Comparison of ENCODE assay signal across 18 cellular contexts in genomic region chr12:16685107-16685506, GRCh38.
DNase-seq lines count a peak whose midpoint lies in the region; ATAC-seq, FAIRE-seq and TF ChIP-seq lines count a peak whose summit lies in the region.
"Had no signal": no experiment of that assay in that cellular context is flagged by ENCODE, and none has a peak within 500 bp of the region (broad histone marks: within the 10 kb centered on the region; RNA-seq: fewer than 3 reads in every experiment).

No MANE protein-coding gene starts in this region.

- no CpG with 5 or more reads among the region's 4 CpGs for WGBS in mesendoderm (ENCODE audit: extremely low coverage, insufficient coverage, low lambda C conversion rate)

- no peaks in the 10 kb centered on the region for H3K79me2 ChIP-seq in DOHH2 (ENCODE audit: control insufficient read depth, low read length)
- H3K79me2 ChIP-seq in GM23338 (replicated peaks; ENCODE audit: insufficient read depth) = no peaks in the 10 kb centered on the region
- no peaks in the 10 kb centered on the region for H3K79me2 ChIP-seq in astrocyte (ENCODE audit: insufficient read depth, low read length)
- H3K79me2 ChIP-seq in mesendoderm (ENCODE audit: control insufficient read depth, insufficient read depth, low read length) = no peaks in the 10 kb centered on the region
- H3K79me2 ChIP-seq: hepatocyte had no signal

- no peak overlapping the region for H2BK5ac ChIP-seq in mesendoderm (ENCODE audit: low read length)

- H3K9me2 ChIP-seq in DOHH2 (replicated peaks; ENCODE audit: control insufficient read depth, low read length) = no peaks in the 10 kb centered on the region
- no peaks in the 10 kb centered on the region for H3K9me2 ChIP-seq in GM23338 (ENCODE audit: insufficient read depth)

- peak; percentile 12 for DNase-seq in GM23338 (ENCODE audit: low spot score)
- no peak for DNase-seq in astrocyte (ENCODE audit: low read depth)
- peak; percentile 5 for DNase-seq in mesendoderm
- no peak for DNase-seq in activated naive CD4-positive, alpha-beta T cell treated with Interleukin-2 at 50 U/mL for 16 hours
- no peak for DNase-seq in EL
- DNase-seq: activated CD4-positive, alpha-beta T cell treated with anti-CD3 and anti-CD28 coated beads, Interleukin-2, amount 50 U/mL, for 48 hours; MG63; NCI-H446 treated with DMSO at 0.1 percent for 48 hours; RPMI8226; T-helper 9 cell had no signal

- no peak overlapping the region for H2AFZ ChIP-seq in GM23338
- H2AFZ ChIP-seq in astrocyte (ENCODE audit: low read depth, low read length) = no peak overlapping the region
- H2AFZ ChIP-seq: hepatocyte had no signal

- H3K27ac ChIP-seq in DOHH2 (ENCODE audit: low read depth, low read length) = no peak overlapping the region
- no peak overlapping the region for H3K27ac ChIP-seq in GM23338 (ENCODE audit: low read depth)
- H3K27ac ChIP-seq in astrocyte (ENCODE audit: low read depth, low read length) = no peak overlapping the region
- H3K27ac ChIP-seq in mesendoderm (ENCODE audit: low read depth, low read length) = no peak overlapping the region
- H3K27ac ChIP-seq: hepatocyte had no signal

- H3K4me2 ChIP-seq in DOHH2 (ENCODE audit: low read length) = no peak overlapping the region
- H3K4me2 ChIP-seq in GM23338 = no peak overlapping the region
- no peak overlapping the region for H3K4me2 ChIP-seq in astrocyte (ENCODE audit: low read length)
- H3K4me2 ChIP-seq in mesendoderm (ENCODE audit: low read length) = no peak overlapping the region
- H3K4me2 ChIP-seq: hepatocyte had no signal

- H2BK15ac ChIP-seq in mesendoderm (replicated peaks; ENCODE audit: low read depth) = no peak overlapping the region

- no peaks in the 10 kb centered on the region for H3K4me1 Mint-ChIP-seq in GM23338
- no peaks in the 10 kb centered on the region for H3K4me1 Mint-ChIP-seq in astrocyte (ENCODE audit: low read depth, unreplicated experiment)
- H3K4me1 Mint-ChIP-seq: activated T-helper 17 cell treated with anti-CD3 and anti-CD28 coated beads, Interleukin-2, amount 50 U/mL, for 72 hours; nephron had no signal

- no peaks in the 10 kb centered on the region for H3K36me3 Mint-ChIP-seq in GM23338 (ENCODE audit: low read depth)
- no peaks in the 10 kb centered on the region for H3K36me3 Mint-ChIP-seq in astrocyte (ENCODE audit: low read depth, unreplicated experiment)
- H3K36me3 Mint-ChIP-seq: brain had no signal

- no peak for FAIRE-seq in astrocyte (lab: Jason Lieb, UNC)
- FAIRE-seq: endometrium had no signal

- H4K20me1 ChIP-seq in DOHH2 (ENCODE audit: control insufficient read depth, insufficient read depth, low read depth, low read length) (no peaks in the 10 kb centered on the region), GM23338 (replicated peaks; ENCODE audit: insufficient read depth) (no peaks in the 10 kb centered on the region), astrocyte (ENCODE audit: insufficient read depth, low read length) (no peaks in the 10 kb centered on the region)

- H4K5ac ChIP-seq in mesendoderm (ENCODE audit: low read length) = no peak overlapping the region

- H2BK120ac ChIP-seq in mesendoderm (ENCODE audit: low read depth, low read length) = no peak overlapping the region

- H2AK5ac ChIP-seq in mesendoderm (ENCODE audit: low read length) = no peak overlapping the region

- H3K9me3 Mint-ChIP-seq in GM23338 (no peaks in the 10 kb centered on the region), astrocyte (ENCODE audit: unreplicated experiment) (no peaks in the 10 kb centered on the region)
- H3K9me3 Mint-ChIP-seq: brain, nephron had no signal

- H3F3A ChIP-seq in DOHH2 (ENCODE audit: control insufficient read depth, insufficient read depth) = no peaks in the 10 kb centered on the region
- no peaks in the 10 kb centered on the region for H3F3A ChIP-seq in GM23338 (replicated peaks; ENCODE audit: low read depth)

- H3K56ac ChIP-seq in mesendoderm (ENCODE audit: low read length) = no peak overlapping the region

- H3K4me3 Mint-ChIP-seq in GM23338 = no peak overlapping the region
- no peak overlapping the region for H3K4me3 Mint-ChIP-seq in astrocyte (ENCODE audit: unreplicated experiment)
- H3K4me3 Mint-ChIP-seq: activated T-helper 17 cell treated with anti-CD3 and anti-CD28 coated beads, Interleukin-2, amount 50 U/mL, for 72 hours; brain; nephron had no signal

- H3K9ac ChIP-seq in astrocyte (ENCODE audit: low read length) (no peak overlapping the region), mesendoderm (ENCODE audit: low read length) (no peak overlapping the region)

- H3K4me3 ChIP-seq in DOHH2 (ENCODE audit: low read length) (no peak overlapping the region), GM23338 (no peak overlapping the region), astrocyte (ENCODE audit: insufficient read depth, low read depth, low read length) (no peak overlapping the region), mesendoderm (ENCODE audit: low read length) (no peak overlapping the region)
- H3K4me3 ChIP-seq: hepatocyte, MG63 had no signal

- H3K27ac Mint-ChIP-seq in GM23338 = no peak overlapping the region
- no peak overlapping the region for H3K27ac Mint-ChIP-seq in astrocyte (ENCODE audit: unreplicated experiment)
- H3K27ac Mint-ChIP-seq: activated T-helper 17 cell treated with anti-CD3 and anti-CD28 coated beads, Interleukin-2, amount 50 U/mL, for 72 hours; brain; nephron had no signal

- H3K36me3 ChIP-seq in DOHH2 (ENCODE audit: control insufficient read depth, low read length) (no peaks in the 10 kb centered on the region), GM23338 (ENCODE audit: insufficient read depth) (no peaks in the 10 kb centered on the region), astrocyte (ENCODE audit: insufficient read depth, low read length) (no peaks in the 10 kb centered on the region), mesendoderm (ENCODE audit: control insufficient read depth, insufficient read depth, low read length) (no peaks in the 10 kb centered on the region)
- H3K36me3 ChIP-seq: MG63 had no signal

- H3K9me3 ChIP-seq in DOHH2 (ENCODE audit: control insufficient read depth, insufficient read depth, low read length) (no peaks in the 10 kb centered on the region), astrocyte (ENCODE audit: insufficient read depth, low read depth, low read length) (peaks cover 3% of the 10 kb centered on the region)
- H3K9me3 ChIP-seq: MG63 had no signal

- no peak overlapping the region for H3K18ac ChIP-seq in mesendoderm (ENCODE audit: low read length)

- no peak overlapping the region for H3K4ac ChIP-seq in mesendoderm (ENCODE audit: low read depth, low read length)

- H3K4me1 ChIP-seq in DOHH2 (ENCODE audit: control insufficient read depth, low read length) (no peaks in the 10 kb centered on the region), GM23338 (ENCODE audit: insufficient read depth) (no peaks in the 10 kb centered on the region), astrocyte (ENCODE audit: insufficient read depth, low read length) (no peaks in the 10 kb centered on the region), mesendoderm (ENCODE audit: control insufficient read depth, low read depth, low read length) (no peaks in the 10 kb centered on the region)

- no peaks in the 10 kb centered on the region for H3K27me3 Mint-ChIP-seq in GM23338 (ENCODE audit: insufficient read depth, low read depth, poor library complexity)
- no peaks in the 10 kb centered on the region for H3K27me3 Mint-ChIP-seq in astrocyte (ENCODE audit: low read depth, unreplicated experiment)
- H3K27me3 Mint-ChIP-seq: activated T-helper 17 cell treated with anti-CD3 and anti-CD28 coated beads, Interleukin-2, amount 50 U/mL, for 72 hours had no signal

- peak; percentile 29 for TF ChIP-seq CTCF in DOHH2 (IDR thresholded peaks at IDR 0.05; ENCODE audit: low read depth, low read length, poor library complexity, severe bottlenecking)
- TF ChIP-seq CTCF in GM23338 (conservative IDR thresholded peaks at IDR 0.05; ENCODE audit: low read depth in 2 of 2) = peak; percentile 52 to 70
- peak; percentile 9 for TF ChIP-seq CTCF in astrocyte (IDR thresholded peaks at IDR 0.05; ENCODE audit: insufficient read depth, low read depth, low read length)

- H3K23ac ChIP-seq in mesendoderm (ENCODE audit: low read length) = no peak overlapping the region

- H4K8ac ChIP-seq in mesendoderm (ENCODE audit: low read depth, low read length) = no peak overlapping the region

- no peaks in the 10 kb centered on the region for H3K79me1 ChIP-seq in mesendoderm (ENCODE audit: low read length)

- no peak; the same call in 2 of the 3 replicates for ATAC-seq in GM23338
- ATAC-seq in GM21723 (IDR thresholded peaks at IDR 0.05; ENCODE audit: unreplicated experiment) = no peak
- no peak for ATAC-seq in GM21360 (IDR thresholded peaks at IDR 0.05; ENCODE audit: unreplicated experiment)
- ATAC-seq: activated T-helper 17 cell treated with anti-CD3 and anti-CD28 coated beads, Interleukin-2, amount 50 U/mL, for 72 hours had no signal

- no peaks in the 10 kb centered on the region for H3K27me3 ChIP-seq in DOHH2 (ENCODE audit: control insufficient read depth, low read length)
- H3K27me3 ChIP-seq in GM23338 (ENCODE audit: insufficient read depth) = no peaks in the 10 kb centered on the region
- H3K27me3 ChIP-seq in astrocyte (ENCODE audit: insufficient read depth, low read length) = no peaks in the 10 kb centered on the region
- no peaks in the 10 kb centered on the region for H3K27me3 ChIP-seq in mesendoderm (ENCODE audit: insufficient read depth, low read length, poor library complexity)
- H3K27me3 ChIP-seq: hepatocyte, MG63 had no signal

TF ChIP-seq in GM23338, 12 proteins besides CTCF, POLR2A, EP300 and RAD21:
- TF ChIP-seq EZH2phosphoT487 (IDR thresholded peaks at IDR 0.05; ENCODE audit: unreplicated experiment) = no peak

Comparison
In these comparisons a context has a peak if more than half of its experiments do, and no peak if none do; other contexts are left out.
1. CTCF ChIP-seq: peak in every context shown above with its lines; median percentile 61 in GM23338; 29 in DOHH2; 9 in astrocyte.
2. DNase-seq: peak in GM23338 (single experiment) and mesendoderm (single experiment); none in astrocyte (single experiment), activated naive CD4-positive, alpha-beta T cell treated with Interleukin-2 at 50 U/mL for 16 hours (single experiment) and EL (single experiment).